Comparison of ENCODE assay signal across 8 cellular contexts in genomic region chr1:110338200-110339039, GRCh38. TPM values are rescaled to one million over a fixed set of nuclear protein-coding genes. Genes with fewer than 3 reads are reported as not detected.
DNase-seq lines count a peak whose midpoint lies in the region; ATAC-seq and TF ChIP-seq lines count a peak whose summit lies in the region.

No MANE protein-coding gene starts in this region.

- no peak overlapping the region for H2AK5ac ChIP-seq in H9 (ENCODE audit: insufficient read length, low read length)
- H2AK5ac ChIP-seq in neuronal stem cell (ENCODE audit: low read depth, low read length): no peak overlapping the region

- H3K18ac ChIP-seq in H9 (ENCODE audit: insufficient read length, low read depth, low read length): peak overlapping the region; percentile 93
- H3K18ac ChIP-seq in neuronal stem cell (ENCODE audit: low read length): peak overlapping the region; percentile 98

- H3K4me1 ChIP-seq in ES-I3 (ENCODE audit: insufficient read depth, low read length): peaks cover 16% of the 10 kb centered on the region
- peaks cover 3% of the 10 kb centered on the region; the same call in 1 of the 2 replicates for H3K4me1 ChIP-seq in H9 (ENCODE audit: insufficient read depth, low read length)
- H3K4me1 ChIP-seq in RWPE2 (ENCODE audit: insufficient read depth, poor library complexity, severe bottlenecking): peaks cover 21% of the 10 kb centered on the region
- H3K4me1 ChIP-seq in foreskin keratinocyte: peaks cover 13% of the 10 kb centered on the region
- peaks cover 17 to 21% of the 10 kb centered on the region in 2 donors for H3K4me1 ChIP-seq in neuronal stem cell (ENCODE audit: control insufficient read depth in 2 of 2, insufficient read depth in 1 of 2, low read depth in 1 of 2, low read length in 2 of 2)

- H3K4me2 ChIP-seq in H9 (ENCODE audit: insufficient read depth, insufficient read length, low read length) (peak overlapping the region; percentile 74), neuronal stem cell (ENCODE audit: insufficient read depth, low read length, poor library complexity, severe bottlenecking) (peak overlapping the region; percentile 84)

- WGBS in H9 (ENCODE audit: extremely low coverage, insufficient read length, low lambda C conversion rate): no CpG with 5 or more reads among the region's 80 CpGs
- WGBS in neuronal stem cell (ENCODE audit: extremely low coverage in 2 of 2, insufficient read length in 2 of 2, insufficient replicate concordance in 1 of 2), 2 donors: no CpG with 5 or more reads among the region's 80 CpGs

- H2BK5ac ChIP-seq in H9 (ENCODE audit: insufficient read length, low read length) (no peak overlapping the region), neuronal stem cell (ENCODE audit: low read length) (peak overlapping the region; percentile 96)

- H3T11ph ChIP-seq in H9 (ENCODE audit: low read length): no peak overlapping the region

- H3K27ac Mint-ChIP-seq in H9: peak overlapping the region; percentile 61 to 100 (median 96)

- H3K27me3 ChIP-seq in H9 (ENCODE audit: insufficient read depth, low read length) (no peaks in the 10 kb centered on the region), RWPE2 (ENCODE audit: insufficient read depth, poor library complexity, severe bottlenecking) (no peaks in the 10 kb centered on the region), foreskin keratinocyte (no peaks in the 10 kb centered on the region), neuronal stem cell (ENCODE audit: control insufficient read depth in 3 of 3, insufficient read depth in 3 of 3, low read depth in 1 of 3, low read length in 3 of 3) (no peaks in the 10 kb centered on the region)

- H4K8ac ChIP-seq in H9 (replicated peaks; ENCODE audit: insufficient read length, low read depth, low read length): no peak overlapping the region
- no peak overlapping the region for H4K8ac ChIP-seq in neuronal stem cell (ENCODE audit: low read depth, low read length)

- H3K4ac ChIP-seq in H9 (ENCODE audit: low read depth, low read length): no peak overlapping the region
- no peak overlapping the region for H3K4ac ChIP-seq in neuronal stem cell (ENCODE audit: low read length)

- H2AFZ ChIP-seq in H9 (ENCODE audit: low read length) (peak overlapping the region; percentile 89), neuronal stem cell (ENCODE audit: low read length) (peak overlapping the region; percentile 99)

- H3K4me1 Mint-ChIP-seq in H9: peaks cover 42 to 43% of the 10 kb centered on the region in 2 experiments

- no peaks in the 10 kb centered on the region; the same call in 1 of the 2 replicates for H3K36me3 ChIP-seq in ES-I3 (ENCODE audit: insufficient read depth, low read length)
- H3K36me3 ChIP-seq in RWPE2 (ENCODE audit: low read depth): peaks cover 33% of the 10 kb centered on the region
- peaks cover 16 to 34% of the 10 kb centered on the region in 2 donors for H3K36me3 ChIP-seq in neuronal stem cell (replicated peaks in 1 of 2; ENCODE audit: control insufficient read depth in 2 of 2, insufficient read depth in 2 of 2, low read length in 2 of 2)

- H2BK120ac ChIP-seq in H9 (ENCODE audit: low read depth, low read length, poor library complexity, severe bottlenecking) (no peak overlapping the region), neuronal stem cell (ENCODE audit: low read depth, low read length) (no peak overlapping the region)

- H3K23ac ChIP-seq in H9 (ENCODE audit: insufficient read length, low read depth, low read length) (no peak overlapping the region), neuronal stem cell (ENCODE audit: low read depth, low read length, poor library complexity) (peak overlapping the region; percentile 76)

- H3K4me3 Mint-ChIP-seq in H9: no peak overlapping the region; a peak in 1 of 5 replicates

- no peaks in the 10 kb centered on the region for H4K20me1 ChIP-seq in H9 (ENCODE audit: control insufficient read depth, insufficient read depth, insufficient read length)

- peak overlapping the region; percentile 92 for H3K9ac ChIP-seq in ES-I3 (ENCODE audit: low read depth, low read length)
- peak overlapping the region; percentile 71 for H3K9ac ChIP-seq in H9 (ENCODE audit: extremely low read depth, insufficient read length, low read length)
- peak overlapping the region; percentile 94 for H3K9ac ChIP-seq in neuronal stem cell (ENCODE audit: low read depth, low read length, poor library complexity)

- H3K4me3 ChIP-seq in RWPE2 (ENCODE audit: severe bottlenecking) (peak overlapping the region; percentile 87), neuronal stem cell (ENCODE audit: low read length in 2 of 2) (peak overlapping the region; percentile 91 to 92)

- H3K36me3 Mint-ChIP-seq in H9 (ENCODE audit: insufficient read depth in 1 of 3, low read depth in 3 of 3): peaks cover 41% of the 10 kb centered on the region in 3 experiments

- H3K9me3 Mint-ChIP-seq in H9: peaks cover 6 to 8% of the 10 kb centered on the region in 2 experiments

- H2BK15ac ChIP-seq in H9 (ENCODE audit: low read depth, low read length) (no peak overlapping the region), neuronal stem cell (ENCODE audit: low read length) (no peak overlapping the region)

- H4K5ac ChIP-seq in H9 (ENCODE audit: insufficient read length, low read depth, low read length): no peak overlapping the region

- no peak overlapping the region for H2BK12ac ChIP-seq in H9 (ENCODE audit: insufficient read length, low read depth, low read length)
- no peak overlapping the region for H2BK12ac ChIP-seq in neuronal stem cell (ENCODE audit: low read length)

- no peak overlapping the region for H2BK20ac ChIP-seq in H9 (ENCODE audit: low read depth, low read length, poor library complexity, severe bottlenecking)

- H3K27ac ChIP-seq in H9 (ENCODE audit: insufficient read length, low read depth, low read length) (peak overlapping the region; percentile 47), RWPE2 (ENCODE audit: poor library complexity, severe bottlenecking) (peak overlapping the region; percentile 84), foreskin keratinocyte (peak overlapping the region; percentile 74), neuronal stem cell (replicated peaks; ENCODE audit: low read length) (peak overlapping the region; percentile 96)

- TF ChIP-seq CTCF in H9 (conservative IDR thresholded peaks at IDR 0.05): peak; percentile 68
- TF ChIP-seq CTCF in RWPE2 (IDR thresholded peaks at IDR 0.05; ENCODE audit: poor library complexity, severe bottlenecking): peak; percentile 46
- peak; percentile 62 for TF ChIP-seq CTCF in foreskin keratinocyte (conservative IDR thresholded peaks at IDR 0.05)

- no peaks in the 10 kb centered on the region for H3K79me1 ChIP-seq in H9 (ENCODE audit: insufficient read depth, low read depth, low read length, poor library complexity, severe bottlenecking)
- peaks cover 7% of the 10 kb centered on the region for H3K79me1 ChIP-seq in neuronal stem cell (ENCODE audit: low read depth, low read length)

- H3K56ac ChIP-seq in H9 (ENCODE audit: insufficient read length, low read depth, low read length): no peak overlapping the region

- peaks cover 31% of the 10 kb centered on the region for H3K79me2 ChIP-seq in H9 (ENCODE audit: insufficient read depth, low read length)

- H3K27me3 Mint-ChIP-seq in H9 (ENCODE audit: low read depth): no peaks in the 10 kb centered on the region; the same call in 1 of the 2 replicates

- DNase-seq in H9: no peak
- peak; percentile 100 for DNase-seq in M059J (ENCODE audit: low read depth)
- DNase-seq in RWPE2 (ENCODE audit: low spot score): peak; percentile 94
- DNase-seq in activated effector memory CD4-positive, alpha-beta T cell treated with anti-CD3 and anti-CD28 coated beads, Interleukin-2, amount 50 U/mL, for 16 hours: peak; percentile 97
- no peak for DNase-seq in foreskin keratinocyte
- DNase-seq in neuronal stem cell (ENCODE audit: low spot score): peak; percentile 100
- DNase-seq in superior temporal gyrus (ENCODE audit: extremely low spot score): peak; percentile 100

- H3K14ac ChIP-seq in H9 (ENCODE audit: insufficient read depth, low read length) (peak overlapping the region; percentile 91), neuronal stem cell (ENCODE audit: low read length) (no peak overlapping the region)

- ATAC-seq in RWPE2 (ENCODE audit: low read depth): peak; percentile 75
- ATAC-seq in foreskin keratinocyte: peak; percentile 85

- H3K23me2 ChIP-seq in H9 (ENCODE audit: insufficient read length, low read depth, low read length, poor library complexity, severe bottlenecking): peaks cover 13% of the 10 kb centered on the region

- H3K9me3 ChIP-seq in ES-I3 (ENCODE audit: control insufficient read depth, insufficient read depth, low read length): no peaks in the 10 kb centered on the region
- H3K9me3 ChIP-seq in H9 (ENCODE audit: control insufficient read depth, low read depth, low read length): no peaks in the 10 kb centered on the region
- H3K9me3 ChIP-seq in RWPE2 (ENCODE audit: severe bottlenecking): no peaks in the 10 kb centered on the region
- no peaks in the 10 kb centered on the region for H3K9me3 ChIP-seq in neuronal stem cell (replicated peaks in 1 of 2; ENCODE audit: control insufficient read depth in 2 of 2, insufficient read depth in 1 of 2, low read depth in 1 of 2, low read length in 2 of 2)

- H4K91ac ChIP-seq in H9 (ENCODE audit: insufficient read length, low read depth, low read length) (no peak overlapping the region), neuronal stem cell (ENCODE audit: low read depth, low read length, poor library complexity) (no peak overlapping the region)

RNA-seq across cellular contexts. Expression of gene RBM15, which starts 0.8 kb away (rescaled TPM):
- 61.4 and 62.0 TPM in 2 replicates for total RNA-seq in H9 (2021)
- total RNA-seq in M059J (2014; rRNA removed; shearing (Covaris generic)): 20.9 and 35.8 TPM in 2 replicates
- total RNA-seq in foreskin keratinocyte: 25.0 and 25.7 TPM in 2 replicates
- polyA plus RNA-seq in foreskin keratinocyte: 3.0 and 3.2 TPM in 2 replicates
- polyA plus RNA-seq in neuronal stem cell (2013, experiment 1 of 2): 12.3 TPM
- polyA plus RNA-seq in neuronal stem cell (2013, experiment 2 of 2): 13.7 TPM

RNA-seq across cellular contexts. Expression of gene SLC16A4, which starts 52.4 kb away (rescaled TPM):
- total RNA-seq in H9 (2021) (0.17 TPM in 1 of 2 replicates, not detected in the other), foreskin keratinocyte (0.39 and 1.0 TPM in 2 replicates)
- 30.0 and 47.6 TPM in 2 replicates for total RNA-seq in M059J (2014; rRNA removed; shearing (Covaris generic))
- 0.16 and 0.18 TPM in 2 replicates for polyA plus RNA-seq in foreskin keratinocyte
- 0.63 TPM for polyA plus RNA-seq in neuronal stem cell (2013, experiment 1 of 2)
- polyA plus RNA-seq in neuronal stem cell (2013, experiment 2 of 2): 0.46 TPM

Comparison
In these comparisons a context has a peak if more than half of its experiments do, and no peak if none do; other contexts are left out.
1. DNase-seq: peak in M059J (single experiment), RWPE2 (single experiment), activated effector memory CD4-positive, alpha-beta T cell treated with anti-CD3 and anti-CD28 coated beads, Interleukin-2, amount 50 U/mL, for 16 hours (single experiment), neuronal stem cell (single experiment) and superior temporal gyrus (single experiment); none in H9 (single experiment) and foreskin keratinocyte (0 of 2).
2. RNA of gene SLC16A4, which starts 52.4 kb away (total RNA-seq): 30.0 to 47.6 TPM in M059J; 0.39 to 1.0 TPM in foreskin keratinocyte and 0.17 TPM in H9; every median in the first group is over 10 times any median in the second.
3. Peak in every context shown above with its lines, with median percentiles within 50 percentile points of each other: H3K9ac ChIP-seq, H3K27ac ChIP-seq and CTCF ChIP-seq.